ENCODE assay signal across 8 cellular contexts in genomic region chr12:26126340-26127284, GRCh38. TPM values are rescaled to one million over a fixed set of nuclear protein-coding genes. Genes with fewer than 3 reads are reported as not detected.
A peak's percentile ranks its signal among the peaks of the same experiment; 100 is the strongest.
DNase-seq lines count a peak whose midpoint lies in the region; ATAC-seq and TF ChIP-seq lines count a peak whose summit lies in the region.

No MANE protein-coding gene starts in this region.

- no peak for DNase-seq in CD8-positive, alpha-beta T cell
- DNase-seq in GM19238 (ENCODE audit: insufficient read length, low spot score) (peak; percentile 50), Panc1 (ENCODE audit: low read depth, low spot score) (no peak), astrocyte of the hippocampus (ENCODE audit: low read depth, low spot score) (peak; percentile 96), hepatic stellate cell (ENCODE audit: low spot score) (peak; percentile 87), pons (ENCODE audit: low spot score) (peak; percentile 84), NCI-H128 (lab: John Stamatoyannopoulos, UW; ENCODE audit: unreplicated experiment) (no peak)

- TF ChIP-seq CTCF in CD8-positive, alpha-beta T cell (IDR thresholded peaks at IDR 0.05), result no peak
- peak; percentile 39 for TF ChIP-seq CTCF in Panc1 (IDR thresholded peaks at IDR 0.05)

- in situ Hi-C loops in Panc1 (cut with HindIII; ENCODE audit: low pct_unique_long_range_greater_than_20kb, low sequenced_read_pairs), result no loop called here

- no peaks in the 10 kb centered on the region for H3K9me3 ChIP-seq in CD8-positive, alpha-beta T cell (ENCODE audit: low read length)
- no peaks in the 10 kb centered on the region for H3K9me3 ChIP-seq in Panc1 (ENCODE audit: control insufficient read depth, insufficient read depth, low read depth, low read length)

- no peak overlapping the region for H3K27ac ChIP-seq in CD8-positive, alpha-beta T cell (ENCODE audit: low read depth, low read length)
- H3K27ac ChIP-seq in Panc1 (ENCODE audit: low read length), result peak overlapping the region; percentile 100

- peak overlapping the region; percentile 39 for H3K4me3 ChIP-seq in CD8-positive, alpha-beta T cell (ENCODE audit: low read depth, low read length)
- H3K4me3 ChIP-seq in Panc1 (ENCODE audit: low read depth in 2 of 2, low read length in 2 of 2), result peak overlapping the region; percentile 68 to 90

- peak overlapping the region; percentile 78 for H3K4me3 Mint-ChIP-seq in CD8-positive, alpha-beta T cell

- POLR2A ChIA-PET in CD8-positive, alpha-beta T cell (lab: Charles Lee), result no interaction called here
- POLR2A ChIA-PET in Panc1 (lab: Charles Lee), result interaction anchor here (0.6 to 1.4 kb wide), 5 partner anchors 27 to 167 kb away, joined by 3 to 4 read pairs (median 4); no protein-coding TSS in a partner anchor

- H3K36me3 Mint-ChIP-seq in CD8-positive, alpha-beta T cell, result no peaks in the 10 kb centered on the region

- peaks cover 29% of the 10 kb centered on the region for H3K4me1 ChIP-seq in CD8-positive, alpha-beta T cell (ENCODE audit: insufficient read depth, low read length)
- peaks cover 29% of the 10 kb centered on the region for H3K4me1 ChIP-seq in Panc1 (ENCODE audit: control insufficient read depth, insufficient read depth, low read length)

- peaks cover 52% of the 10 kb centered on the region for H3K27me3 ChIP-seq in CD8-positive, alpha-beta T cell (ENCODE audit: insufficient read depth, low read length)
- H3K27me3 ChIP-seq in Panc1 (ENCODE audit: control insufficient read depth, insufficient read depth, low read length), result peaks cover 5% of the 10 kb centered on the region; the same call in 1 of the 2 replicates

- CTCF ChIA-PET in CD8-positive, alpha-beta T cell (lab: Charles Lee), result interaction anchor here (1.3 to 2.0 kb wide), 2 partner anchors 17 to 29 kb away, joined by 3 to 6 read pairs; no protein-coding TSS in a partner anchor
- CTCF ChIA-PET in Panc1 (lab: Charles Lee), result no interaction called here

- peaks cover 40% of the 10 kb centered on the region for H3K4me1 Mint-ChIP-seq in CD8-positive, alpha-beta T cell (ENCODE audit: low read depth)

- intact Hi-C loops in CD8-positive, alpha-beta T cell (cut with DNase I, micrococcal nuclease), result loop anchor here in 1 of 2 experiments (10.0 kb wide), 3 partner anchors 708 to 1072 kb away; partner anchors contain the start of genes DNAI7, ETFRF1 and ITPR2
- intact Hi-C loops in Panc1 (cut with micrococcal nuclease; ENCODE audit: unreplicated experiment), result no loop called here

- ATAC-seq in CD8-positive, alpha-beta T cell, result no peak
- ATAC-seq in HG03565 (IDR thresholded peaks at IDR 0.05; ENCODE audit: unreplicated experiment) (peak; percentile 30), Panc1 (peak; percentile 69)

- no peak overlapping the region for H3K27ac Mint-ChIP-seq in CD8-positive, alpha-beta T cell

- no peaks in the 10 kb centered on the region for H3K36me3 ChIP-seq in CD8-positive, alpha-beta T cell (ENCODE audit: insufficient read depth, low read length)
- H3K36me3 ChIP-seq in Panc1 (ENCODE audit: control insufficient read depth, insufficient read depth, low read length), result no peaks in the 10 kb centered on the region

- no TSS peak for BruUV-seq in Panc1 (replicated peaks; lab: Mats Ljungman, UMichigan)

- H3K9me3 Mint-ChIP-seq in CD8-positive, alpha-beta T cell, result no peaks in the 10 kb centered on the region

- H3K27me3 Mint-ChIP-seq in CD8-positive, alpha-beta T cell (ENCODE audit: low read depth), result peaks cover 66% of the 10 kb centered on the region

RNA-seq across cellular contexts. Expression of gene BHLHE41, which starts 1.8 kb away (rescaled TPM):
- not detected for total RNA-seq in CD8-positive, alpha-beta T cell
- 147 TPM for total RNA-seq in Panc1 (2021; ENCODE audit: unreplicated experiment)
- polyA plus RNA-seq in Panc1 (2012; ENCODE audit: insufficient read length), result 88.0 TPM

Comparison
In these comparisons a context has a peak if more than half of its experiments do, and no peak if none do; other contexts are left out.
1. DNase-seq: peak in GM19238 (single experiment), astrocyte of the hippocampus (single experiment), hepatic stellate cell (single experiment) and pons (single experiment); none in CD8-positive, alpha-beta T cell (0 of 7), Panc1 (single experiment) and NCI-H128 (single experiment).
2. RNA of gene BHLHE41, which starts 1.8 kb away (total RNA-seq): 147 TPM in Panc1 (single experiment); not detected in CD8-positive, alpha-beta T cell; every median in the first group is over 100 times any median in the second.